ENCODE assay signal across 16 cellular contexts in the genomic region with DNA sequence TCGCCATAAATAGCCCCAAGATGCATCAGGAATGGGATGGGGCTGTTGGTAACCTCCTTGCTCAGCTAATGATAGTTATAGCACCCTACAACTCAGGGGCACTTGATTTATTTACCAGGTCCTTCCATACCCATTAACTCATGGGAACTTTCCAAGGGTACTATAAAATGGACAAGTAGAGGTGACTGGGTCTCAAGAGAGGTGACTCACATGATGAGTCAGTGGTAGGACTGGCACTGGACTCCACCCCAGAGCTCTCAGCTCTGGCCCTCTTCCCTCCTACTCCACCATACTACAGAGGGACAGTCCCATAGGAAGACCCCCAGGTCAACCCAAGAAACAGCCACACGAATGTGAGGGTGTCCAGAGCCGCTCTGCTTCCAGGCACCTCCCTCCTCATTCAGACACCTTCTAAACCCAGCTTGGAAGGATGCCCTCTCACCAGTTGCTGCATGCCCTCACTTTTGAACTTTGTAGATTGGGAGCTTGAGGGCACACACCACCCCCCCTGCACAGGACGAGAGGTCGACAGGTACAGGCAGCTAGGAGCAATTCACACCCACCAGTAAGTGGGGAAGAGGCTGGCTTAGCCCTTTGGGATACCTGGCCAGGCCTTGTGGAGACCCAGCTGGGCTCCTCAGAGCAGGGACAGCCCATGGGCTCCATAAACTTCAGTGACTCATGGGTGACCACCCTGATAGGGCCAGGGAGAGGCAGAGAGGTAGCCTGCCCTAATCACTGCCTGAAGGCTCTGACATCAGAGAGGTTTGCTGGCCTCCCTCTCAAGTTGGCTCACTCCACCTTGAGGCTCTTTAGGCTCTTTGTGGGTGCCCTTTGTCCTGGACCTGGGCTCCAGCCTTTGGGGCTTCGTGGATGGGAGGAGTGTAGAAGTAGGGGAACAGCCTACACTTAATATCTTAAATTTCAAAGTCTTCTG.
DNase-seq lines count a peak whose midpoint lies in the region; ATAC-seq and TF ChIP-seq lines count a peak whose summit lies in the region.
"Had no signal": no experiment of that assay in that cellular context is flagged by ENCODE, and none has a peak within 500 bp of the region (broad histone marks: within the 10 kb centered on the region; RNA-seq: fewer than 3 reads in every experiment).

No MANE protein-coding gene starts in this region.

- H3K4me1 ChIP-seq in RWPE2 (ENCODE audit: insufficient read depth, poor library complexity, severe bottlenecking): peaks cover 6% of the 10 kb centered on the region

- no peaks in the 10 kb centered on the region for H3K27me3 ChIP-seq in RWPE2 (ENCODE audit: insufficient read depth, poor library complexity, severe bottlenecking)

- H3K9me3 ChIP-seq in RWPE2 (ENCODE audit: severe bottlenecking): no peaks in the 10 kb centered on the region
- H3K9me3 ChIP-seq: heart left ventricle had no signal

- H3K4me3 ChIP-seq in RWPE2 (ENCODE audit: severe bottlenecking) (no peak overlapping the region), fibroblast of villous mesenchyme (ENCODE audit: low read depth, low read length) (no peak overlapping the region)
- H3K4me3 ChIP-seq: heart left ventricle had no signal

- DNase-seq in HCEC 1CT (peak; percentile 34), RWPE2 (ENCODE audit: low spot score) (no peak), fibroblast of villous mesenchyme (ENCODE audit: low read depth) (peak; percentile 61), stromal cell of bone marrow (ENCODE audit: low read depth) (peak; percentile 69), NCI-H187 (lab: John Stamatoyannopoulos, UW) (no peak), NCI-H774 (lab: John Stamatoyannopoulos, UW) (no peak)
- DNase-seq in activated T-cell treated with anti-CD3 and anti-CD28 coated beads, Interleukin-2, amount 50 U/mL, for 1 hour: no peak
- DNase-seq in stimulated activated naive CD8-positive, alpha-beta T cell treated with anti-CD3 and anti-CD28 coated beads, Interleukin-15, amount 100 ng/mL, for 72 hours: no peak
- DNase-seq: activated CD8-positive, alpha-beta T cell treated with anti-CD3 and anti-CD28 coated beads for 36 hours; DMS79; heart left ventricle; NCI-H526; right cardiac atrium; T-helper 1 cell had no signal

- H3K36me3 ChIP-seq in RWPE2 (ENCODE audit: low read depth): no peaks in the 10 kb centered on the region
- H3K36me3 ChIP-seq: heart left ventricle had no signal

- H3K9me3 Mint-ChIP-seq in stimulated activated naive CD8-positive, alpha-beta T cell treated with anti-CD3 and anti-CD28 coated beads, Interleukin-15, amount 100 ng/mL, for 72 hours: no peaks in the 10 kb centered on the region
- H3K9me3 Mint-ChIP-seq: activated CD8-positive, alpha-beta T cell treated with anti-CD3 and anti-CD28 coated beads for 36 hours; dendritic cell treated with granulocyte-macrophage colony-stimulating factor and Interleukin-4, amounts not matched to agents 40 ng/mL and 50 ng/mL, for 4 days had no signal

- peak; percentile 78 for ATAC-seq in RWPE2 (ENCODE audit: low read depth)
- no peak for ATAC-seq in stimulated activated naive CD8-positive, alpha-beta T cell treated with anti-CD3 and anti-CD28 coated beads, Interleukin-15, amount 100 ng/mL, for 72 hours
- ATAC-seq: activated CD8-positive, alpha-beta T cell treated with anti-CD3 and anti-CD28 coated beads for 36 hours; activated naive CD4-positive, alpha-beta T cell treated with anti-CD3 and anti-CD28 coated beads, Interleukin-2, amount 50 U/mL, for 72 hours had no signal

- no peak overlapping the region for H3K27ac ChIP-seq in RWPE2 (ENCODE audit: poor library complexity, severe bottlenecking)

- peaks cover 10% of the 10 kb centered on the region for H3K4me1 Mint-ChIP-seq in stimulated activated naive CD8-positive, alpha-beta T cell treated with anti-CD3 and anti-CD28 coated beads, Interleukin-15, amount 100 ng/mL, for 72 hours

- no peak overlapping the region for H3K4me3 Mint-ChIP-seq in stimulated activated naive CD8-positive, alpha-beta T cell treated with anti-CD3 and anti-CD28 coated beads, Interleukin-15, amount 100 ng/mL, for 72 hours
- H3K4me3 Mint-ChIP-seq: activated CD8-positive, alpha-beta T cell treated with anti-CD3 and anti-CD28 coated beads for 36 hours; dendritic cell treated with granulocyte-macrophage colony-stimulating factor and Interleukin-4, amounts not matched to agents 40 ng/mL and 50 ng/mL, for 4 days had no signal

- TF ChIP-seq CTCF in RWPE2 (IDR thresholded peaks at IDR 0.05; ENCODE audit: poor library complexity, severe bottlenecking) (no peak), fibroblast of villous mesenchyme (IDR thresholded peaks at IDR 0.05; ENCODE audit: insufficient read depth, low read depth, low read length) (no peak)

- H3K27ac Mint-ChIP-seq in stimulated activated naive CD8-positive, alpha-beta T cell treated with anti-CD3 and anti-CD28 coated beads, Interleukin-15, amount 100 ng/mL, for 72 hours: no peak overlapping the region
- H3K27ac Mint-ChIP-seq: activated CD8-positive, alpha-beta T cell treated with anti-CD3 and anti-CD28 coated beads for 36 hours; dendritic cell treated with granulocyte-macrophage colony-stimulating factor and Interleukin-4, amounts not matched to agents 40 ng/mL and 50 ng/mL, for 4 days had no signal

- H3K27me3 Mint-ChIP-seq in stimulated activated naive CD8-positive, alpha-beta T cell treated with anti-CD3 and anti-CD28 coated beads, Interleukin-15, amount 100 ng/mL, for 72 hours: peaks cover 19% of the 10 kb centered on the region
- H3K27me3 Mint-ChIP-seq: activated CD8-positive, alpha-beta T cell treated with anti-CD3 and anti-CD28 coated beads for 36 hours had no signal

Comparison
In these comparisons a context has a peak if more than half of its experiments do, and no peak if none do; other contexts are left out.
1. DNase-seq: peak in HCEC 1CT (single experiment), fibroblast of villous mesenchyme (single experiment) and stromal cell of bone marrow (single experiment); none in RWPE2 (single experiment), NCI-H187 (0 of 2), NCI-H774 (single experiment), activated T-cell treated with anti-CD3 and anti-CD28 coated beads, Interleukin-2, amount 50 U/mL, for 1 hour (single experiment) and stimulated activated naive CD8-positive, alpha-beta T cell treated with anti-CD3 and anti-CD28 coated beads, Interleukin-15, amount 100 ng/mL, for 72 hours (0 of 2).